Comparison of ENCODE assay signal across 8 cellular contexts in genomic region chr4:48017108-48017527, GRCh38. TPM values are rescaled to one million over a fixed set of nuclear protein-coding genes. Genes with fewer than 3 reads are reported as not detected.
A peak's percentile ranks its signal among the peaks of the same experiment; 100 is the strongest.
DNase-seq lines count a peak whose midpoint lies in the region; ATAC-seq and TF ChIP-seq lines count a peak whose summit lies in the region.

No MANE protein-coding gene starts in this region.

- H3K79me2 ChIP-seq in HCT116 (ENCODE audit: insufficient read depth, low read length), result peaks cover 8% of the 10 kb centered on the region; the same call in 1 of the 2 replicates

- no peak for TF ChIP-seq CTCF in BJ (IDR thresholded peaks at IDR 0.05; ENCODE audit: insufficient read depth, low read depth, low read length)
- TF ChIP-seq CTCF in HCT116 (IDR thresholded peaks at IDR 0.05 in 2 of 3, conservative IDR thresholded peaks at IDR 0.05 in 1 of 3; ENCODE audit: borderline replicate concordance in 1 of 3, insufficient read depth in 1 of 3, low read depth in 2 of 3, low read length in 2 of 3), result no peak

- no peaks in the 10 kb centered on the region for H3K9me2 ChIP-seq in HCT116 (ENCODE audit: insufficient read depth)

- RAD21 ChIA-PET in HCT116 (lab: Charles Lee; ENCODE audit: low non-redundant PET in 1 of 2, low total read pairs in 2 of 2, uncharacterized antibody in 2 of 2, unreplicated experiment in 2 of 2), result no interaction called here

- peaks cover 6 to 11% of the 10 kb centered on the region in 2 experiments; a peak in 2 of 4 replicates for H3K4me1 ChIP-seq in HCT116 (ENCODE audit: control insufficient read depth in 1 of 2, insufficient read depth in 2 of 2, low read length in 2 of 2)

- H3K27me3 ChIP-seq in BJ (ENCODE audit: control insufficient read depth, insufficient read depth, low read length) (no peaks in the 10 kb centered on the region), HCT116 (ENCODE audit: insufficient read depth, low read length) (no peaks in the 10 kb centered on the region)

- peak overlapping the region; percentile 63 for H3K27ac ChIP-seq in HCT116 (ENCODE audit: low read depth, low read length)

- DNase-seq in BJ (ENCODE audit: low read depth) (no peak), HCT116 (ENCODE audit: low read depth, low spot score) (peak; percentile 51), T follicular helper cell (ENCODE audit: low read depth) (peak; percentile 3), T47D (ENCODE audit: low read depth in 1 of 2, low spot score in 1 of 2) (peak; percentile 30 to 60), kidney glomerular epithelial cell (lab: John Stamatoyannopoulos, UW) (peak; percentile 54), cortex of kidney (lab: John Stamatoyannopoulos, UW) (no peak)
- DNase-seq in stimulated activated CD4-positive, alpha-beta T cell treated with anti-CD3 and anti-CD28 coated beads, Interleukin-2, amount 100 ng/mL, for 4 hours (ENCODE audit: low read depth), result peak; percentile 61

- no peaks in the 10 kb centered on the region for H3K9me3 ChIP-seq in HCT116 (ENCODE audit: control insufficient read depth in 1 of 2, insufficient read depth in 1 of 2, low read depth in 1 of 2, low read length in 2 of 2)

- TF ChIP-seq RAD21 in HCT116 (IDR thresholded peaks at IDR 0.05; ENCODE audit: low read depth), result no peak

- H3K4me2 ChIP-seq in HCT116 (ENCODE audit: low read length), result peak overlapping the region; percentile 90

- CTCF ChIA-PET in BJ (lab: Yijun Ruan, JAX) (interaction anchor here (0.9 to 1.6 kb wide), 3 partner anchors 9 to 18 kb away, joined by 3 to 7 read pairs (median 5); no protein-coding TSS in a partner anchor), HCT116 (lab: Charles Lee) (no interaction called here)

- no peaks in the 10 kb centered on the region for H4K20me1 ChIP-seq in HCT116 (ENCODE audit: insufficient read depth)

- ATAC-seq in HCT116 (peak; percentile 73), HG03460 (IDR thresholded peaks at IDR 0.05; ENCODE audit: unreplicated experiment) (no peak)

- peak overlapping the region; percentile 34 for H2AFZ ChIP-seq in HCT116 (ENCODE audit: low read depth, low read length, poor library complexity, severe bottlenecking)

- H3K4me3 ChIP-seq in BJ (ENCODE audit: low read depth, low read length) (peak overlapping the region; percentile 55), HCT116 (replicated peaks in 1 of 2; ENCODE audit: low read depth in 1 of 2, low read length in 2 of 2) (peak overlapping the region; percentile 70 to 73)

- in situ Hi-C loops in T47D (cut with HindIII; ENCODE audit: low pct_unique_long_range_greater_than_20kb, low sequenced_read_pairs), result no loop called here

- BruUV-seq in HCT116 (replicated peaks; lab: Mats Ljungman, UMichigan), result TSS peak; percentile 76

- no peaks in the 10 kb centered on the region for H3K36me3 ChIP-seq in BJ (ENCODE audit: control insufficient read depth, insufficient read depth, low read length)
- no peaks in the 10 kb centered on the region for H3K36me3 ChIP-seq in HCT116 (ENCODE audit: control insufficient read depth in 1 of 2, insufficient read depth in 2 of 2, low read length in 2 of 2)

- no peak for TF ChIP-seq POLR2A in HCT116 (IDR thresholded peaks at IDR 0.05; ENCODE audit: borderline replicate concordance, extremely low read depth, insufficient read depth, insufficient read length)

- peak overlapping the region; percentile 87 for H3K9ac ChIP-seq in HCT116 (ENCODE audit: low read length)

- intact Hi-C loops in HCT116 (cut with micrococcal nuclease), result loop anchor here (5.0 kb wide), 1 partner anchor 70 kb away; no protein-coding TSS in a partner anchor

- POLR2A ChIA-PET in BJ (lab: Charles Lee) (no interaction called here), HCT116 (lab: Charles Lee) (no interaction called here)

TF ChIP-seq in HCT116, 20 proteins besides CTCF, POLR2A, EP300 and RAD21:
- TF ChIP-seq MAX (IDR thresholded peaks at IDR 0.05) (peak; percentile 60), POLR2AphosphoS5 (IDR thresholded peaks at IDR 0.05; ENCODE audit: low read depth, low read length) (no peak; the same call in 1 of the 2 replicates), ELF1 (IDR thresholded peaks at IDR 0.05; ENCODE audit: borderline replicate concordance, low read depth) (no peak), EGR1 (IDR thresholded peaks at IDR 0.05; ENCODE audit: low read depth) (peak; percentile 85)

RNA-seq across cellular contexts. Expression of gene NIPAL1, which starts 0.5 kb away (rescaled TPM):
- polyA plus RNA-seq in BJ (2011; rRNA removed), result 0.60 and 1.0 TPM in 2 replicates
- 0.87 and 1.3 TPM in 2 replicates for polyA minus RNA-seq in BJ (2011; rRNA and poly(A)+ RNA removed)
- 7.0 TPM for total RNA-seq in HCT116 (2021; ENCODE audit: unreplicated experiment)
- 2.0 and 3.0 TPM in 2 replicates for polyA plus RNA-seq in HCT116 (2012)

RNA-seq across cellular contexts. Expression of gene CNGA1, which starts 0.6 kb away (rescaled TPM):
- 0.04 TPM in 1 of 2 replicates, not detected in the other for polyA plus RNA-seq in BJ (2011; rRNA removed)
- not detected in 2 replicates for polyA minus RNA-seq in BJ (2011; rRNA and poly(A)+ RNA removed)
- total RNA-seq in HCT116 (2021; ENCODE audit: unreplicated experiment), result 2.1 TPM
- polyA plus RNA-seq in HCT116 (2012), result 0.40 and 0.78 TPM in 2 replicates

Comparison
In these comparisons a context has a peak if more than half of its experiments do, and no peak if none do; other contexts are left out.
1. DNase-seq: peak in HCT116 (single experiment), T follicular helper cell (single experiment), T47D (2 of 2), kidney glomerular epithelial cell (single experiment) and stimulated activated CD4-positive, alpha-beta T cell treated with anti-CD3 and anti-CD28 coated beads, Interleukin-2, amount 100 ng/mL, for 4 hours (single experiment); none in BJ (single experiment) and cortex of kidney (single experiment).